Comparison of ENCODE assay signal across 1 cellular context in genomic region chr12:68761901-68762630, GRCh38.
TF ChIP-seq lines count a peak whose summit lies in the region.

No MANE protein-coding gene starts in this region.

TF ChIP-seq in H1, 55 proteins besides CTCF, POLR2A, EP300 and RAD21:
- TF ChIP-seq CBX5 (IDR thresholded peaks at IDR 0.05; ENCODE audit: low read depth, low read length) (no peak), KDM4A (IDR thresholded peaks at IDR 0.05; ENCODE audit: low read depth, low read length, severe bottlenecking) (no peak), SRF (IDR thresholded peaks at IDR 0.05; ENCODE audit: low read depth, low read length) (no peak), KDM5A (IDR thresholded peaks at IDR 0.05; ENCODE audit: low read length) (no peak), CHD7 (IDR thresholded peaks at IDR 0.05; ENCODE audit: insufficient replicate concordance, low read length) (no peak), SP2 (IDR thresholded peaks at IDR 0.05; ENCODE audit: low read length) (no peak), YY1 (IDR thresholded peaks at IDR 0.05; ENCODE audit: low read depth, low read length) (no peak), TAF1 (IDR thresholded peaks at IDR 0.05; ENCODE audit: low read depth, low read length) (no peak), GTF2F1 (IDR thresholded peaks at IDR 0.05; ENCODE audit: borderline replicate concordance, low read depth, low read length) (no peak), NANOG (IDR thresholded peaks at IDR 0.05; ENCODE audit: insufficient read depth, low read depth, low read length, poor library complexity, severe bottlenecking) (no peak)
